In genomic region chr14:64233791-64234190, GRCh38 we compare ENCODE assay signal across 1 cellular context.
TF ChIP-seq lines count a peak whose summit lies in the region.

No MANE protein-coding gene starts in this region.

TF ChIP-seq in WTC11, 78 proteins besides CTCF, POLR2A, EP300 and RAD21 (continued from another document):
- TF ChIP-seq, protein P1, sequence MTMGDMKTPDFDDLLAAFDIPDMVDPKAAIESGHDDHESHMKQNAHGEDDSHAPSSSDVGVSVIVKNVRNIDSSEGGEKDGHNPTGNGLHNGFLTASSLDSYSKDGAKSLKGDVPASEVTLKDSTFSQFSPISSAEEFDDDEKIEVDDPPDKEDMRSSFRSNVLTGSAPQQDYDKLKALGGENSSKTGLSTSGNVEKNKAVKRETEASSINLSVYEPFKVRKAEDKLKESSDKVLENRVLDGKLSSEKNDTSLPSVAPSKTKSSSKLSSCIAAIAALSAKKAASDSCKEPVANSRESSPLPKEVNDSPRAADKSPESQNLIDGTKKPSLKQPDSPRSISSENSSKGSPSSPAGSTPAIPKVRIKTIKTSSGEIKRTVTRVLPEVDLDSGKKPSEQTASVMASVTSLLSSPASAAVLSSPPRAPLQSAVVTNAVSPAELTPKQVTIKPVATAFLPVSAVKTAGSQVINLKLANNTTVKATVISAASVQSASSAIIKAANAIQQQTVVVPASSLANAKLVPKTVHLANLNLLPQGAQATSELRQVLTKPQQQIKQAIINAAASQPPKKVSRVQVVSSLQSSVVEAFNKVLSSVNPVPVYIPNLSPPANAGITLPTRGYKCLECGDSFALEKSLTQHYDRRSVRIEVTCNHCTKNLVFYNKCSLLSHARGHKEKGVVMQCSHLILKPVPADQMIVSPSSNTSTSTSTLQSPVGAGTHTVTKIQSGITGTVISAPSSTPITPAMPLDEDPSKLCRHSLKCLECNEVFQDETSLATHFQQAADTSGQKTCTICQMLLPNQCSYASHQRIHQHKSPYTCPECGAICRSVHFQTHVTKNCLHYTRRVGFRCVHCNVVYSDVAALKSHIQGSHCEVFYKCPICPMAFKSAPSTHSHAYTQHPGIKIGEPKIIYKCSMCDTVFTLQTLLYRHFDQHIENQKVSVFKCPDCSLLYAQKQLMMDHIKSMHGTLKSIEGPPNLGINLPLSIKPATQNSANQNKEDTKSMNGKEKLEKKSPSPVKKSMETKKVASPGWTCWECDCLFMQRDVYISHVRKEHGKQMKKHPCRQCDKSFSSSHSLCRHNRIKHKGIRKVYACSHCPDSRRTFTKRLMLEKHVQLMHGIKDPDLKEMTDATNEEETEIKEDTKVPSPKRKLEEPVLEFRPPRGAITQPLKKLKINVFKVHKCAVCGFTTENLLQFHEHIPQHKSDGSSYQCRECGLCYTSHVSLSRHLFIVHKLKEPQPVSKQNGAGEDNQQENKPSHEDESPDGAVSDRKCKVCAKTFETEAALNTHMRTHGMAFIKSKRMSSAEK (CRISPR knock-in tag; IDR thresholded peaks at IDR 0.05; ENCODE audit: borderline replicate concordance) = no peak
- no peak for TF ChIP-seq HMGA2 (CRISPR knock-in tag; IDR thresholded peaks at IDR 0.05)
- TF ChIP-seq TEAD4 (CRISPR knock-in tag; IDR thresholded peaks at IDR 0.05) = no peak
- TF ChIP-seq ZNF138 (CRISPR knock-in tag; conservative IDR thresholded peaks at IDR 0.05) = no peak
- no peak for TF ChIP-seq RORB (CRISPR knock-in tag; IDR thresholded peaks at IDR 0.05)
- TF ChIP-seq ZBTB21 (CRISPR knock-in tag; IDR thresholded peaks at IDR 0.05; ENCODE audit: borderline replicate concordance) = no peak
- no peak for TF ChIP-seq E2F1 (CRISPR knock-in tag; IDR thresholded peaks at IDR 0.05)
- TF ChIP-seq SMAD4 (CRISPR knock-in tag; IDR thresholded peaks at IDR 0.05) = no peak
- no peak for TF ChIP-seq ZBTB43 (CRISPR knock-in tag; IDR thresholded peaks at IDR 0.05)
- no peak for TF ChIP-seq MYBL2 (CRISPR knock-in tag; IDR thresholded peaks at IDR 0.05)
- TF ChIP-seq ZNF317 (CRISPR knock-in tag; IDR thresholded peaks at IDR 0.05; ENCODE audit: borderline replicate concordance, low read depth) = no peak
- TF ChIP-seq NR3C1 (CRISPR knock-in tag; conservative IDR thresholded peaks at IDR 0.05; ENCODE audit: low read depth) = no peak
- TF ChIP-seq, protein P2, sequence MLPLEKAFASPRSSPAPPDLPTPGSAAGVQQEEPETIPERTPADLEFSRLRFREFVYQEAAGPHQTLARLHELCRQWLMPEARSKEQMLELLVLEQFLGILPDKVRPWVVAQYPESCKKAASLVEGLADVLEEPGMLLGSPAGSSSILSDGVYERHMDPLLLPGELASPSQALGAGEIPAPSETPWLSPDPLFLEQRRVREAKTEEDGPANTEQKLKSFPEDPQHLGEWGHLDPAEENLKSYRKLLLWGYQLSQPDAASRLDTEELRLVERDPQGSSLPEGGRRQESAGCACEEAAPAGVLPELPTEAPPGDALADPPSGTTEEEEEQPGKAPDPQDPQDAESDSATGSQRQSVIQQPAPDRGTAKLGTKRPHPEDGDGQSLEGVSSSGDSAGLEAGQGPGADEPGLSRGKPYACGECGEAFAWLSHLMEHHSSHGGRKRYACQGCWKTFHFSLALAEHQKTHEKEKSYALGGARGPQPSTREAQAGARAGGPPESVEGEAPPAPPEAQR (CRISPR knock-in tag; IDR thresholded peaks at IDR 0.05) = no peak
- TF ChIP-seq, protein P3, sequence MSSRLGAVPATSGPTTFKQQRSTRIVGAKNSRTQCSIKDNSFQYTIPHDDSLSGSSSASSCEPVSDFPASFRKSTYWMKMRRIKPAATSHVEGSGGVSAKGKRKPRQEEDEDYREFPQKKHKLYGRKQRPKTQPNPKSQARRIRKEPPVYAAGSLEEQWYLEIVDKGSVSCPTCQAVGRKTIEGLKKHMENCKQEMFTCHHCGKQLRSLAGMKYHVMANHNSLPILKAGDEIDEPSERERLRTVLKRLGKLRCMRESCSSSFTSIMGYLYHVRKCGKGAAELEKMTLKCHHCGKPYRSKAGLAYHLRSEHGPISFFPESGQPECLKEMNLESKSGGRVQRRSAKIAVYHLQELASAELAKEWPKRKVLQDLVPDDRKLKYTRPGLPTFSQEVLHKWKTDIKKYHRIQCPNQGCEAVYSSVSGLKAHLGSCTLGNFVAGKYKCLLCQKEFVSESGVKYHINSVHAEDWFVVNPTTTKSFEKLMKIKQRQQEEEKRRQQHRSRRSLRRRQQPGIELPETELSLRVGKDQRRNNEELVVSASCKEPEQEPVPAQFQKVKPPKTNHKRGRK (CRISPR knock-in tag; IDR thresholded peaks at IDR 0.05; ENCODE audit: borderline replicate concordance) = no peak
TF ChIP-seq in WTC11: peak in this region for 0.
